In the genomic region with DNA sequence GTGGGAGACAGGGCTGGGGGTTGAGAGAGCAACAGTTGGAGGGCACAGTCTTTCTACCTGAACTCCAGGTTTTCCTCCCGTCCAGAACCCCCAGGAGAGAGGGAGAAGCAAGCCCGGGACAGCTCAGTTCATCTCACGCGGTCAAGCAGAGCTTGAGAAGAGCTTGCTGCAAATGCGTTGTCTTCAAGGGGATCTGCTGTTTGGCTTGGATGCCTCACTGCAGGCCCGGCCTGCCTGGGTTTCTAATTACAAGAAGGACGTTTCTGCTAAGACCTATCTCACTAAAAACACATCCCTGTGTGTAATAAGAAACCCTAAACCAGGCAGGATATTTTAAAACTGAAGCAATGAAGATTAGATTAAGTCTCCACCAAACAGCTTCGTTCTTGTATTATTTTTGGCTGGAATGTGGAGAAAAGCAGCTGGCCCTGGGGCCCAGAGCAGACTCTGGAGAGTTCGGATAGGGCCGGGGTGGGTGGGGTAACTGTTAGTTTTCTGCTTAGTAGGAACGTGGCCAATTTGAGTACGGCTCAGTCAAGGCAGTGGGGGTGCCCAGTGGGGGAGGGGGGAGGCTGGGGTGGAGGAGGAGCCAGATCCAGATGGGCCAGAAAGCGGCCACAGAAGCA, we compare ENCODE assay signal across 12 cellular contexts. TPM values are rescaled to one million over a fixed set of nuclear protein-coding genes. Genes with fewer than 3 reads are reported as not detected.
DNase-seq lines count a peak whose midpoint lies in the region; ATAC-seq and TF ChIP-seq lines count a peak whose summit lies in the region.
"Had no signal": no experiment of that assay in that cellular context is flagged by ENCODE, and none has a peak within 500 bp of the region (broad histone marks: within the 10 kb centered on the region; RNA-seq: fewer than 3 reads in every experiment).

No MANE protein-coding gene starts in this region.

- H4K12ac ChIP-seq in trophoblast cell (ENCODE audit: low read depth, low read length) = no peak overlapping the region

- H3K27ac ChIP-seq in SJCRH30 = peak overlapping the region; percentile 80
- H3K27ac ChIP-seq in fibroblast of lung (ENCODE audit: insufficient read depth, low read length) = peak overlapping the region; percentile 66
- H3K27ac ChIP-seq in mucosa of rectum (ENCODE audit: low read depth in 2 of 2, low read length in 2 of 2) = peak overlapping the region; percentile 31 to 52
- peak overlapping the region; percentile 65 to 88 for H3K27ac ChIP-seq in tibial artery
- no peak overlapping the region for H3K27ac ChIP-seq in trophoblast cell (ENCODE audit: low read depth, low read length)

- no peak overlapping the region for H2BK5ac ChIP-seq in trophoblast cell (ENCODE audit: low read depth, low read length, poor library complexity)

- H4K20me1 ChIP-seq in fibroblast of lung (ENCODE audit: control insufficient read depth, extremely low read depth, insufficient read depth, low read length) = no peaks in the 10 kb centered on the region

- peaks cover 8 to 19% of the 10 kb centered on the region in 2 donors for H3K4me1 Mint-ChIP-seq in natural killer cell

- DNase-seq in SJCRH30 (peak; percentile 78 to 88), fibroblast of lung (ENCODE audit: low read depth in 2 of 2) (peak; percentile 96 to 97), tibial artery (peak; percentile 56 to 84), C1 segment of cervical spinal cord (lab: John Stamatoyannopoulos, UW) (no peak), natural killer cell (no peak), trophoblast cell (no peak)
- DNase-seq in stimulated activated naive CD8-positive, alpha-beta T cell treated with anti-CD3 and anti-CD28 coated beads, Interleukin-15, Interleukin-2, amounts not matched to agents 100 U/mL and 50 U/mL, for 24 hours = no peak
- DNase-seq: activated CD8-positive, alpha-beta memory T cell treated with anti-CD3 and anti-CD28 coated beads, Interleukin-2, amount 50 U/mL, for 48 hours; DND-41; effector CD4-positive, alpha-beta T cell had no signal

- peaks cover 51 to 75% of the 10 kb centered on the region in 2 donors for H3K27me3 Mint-ChIP-seq in natural killer cell (ENCODE audit: low read depth in 2 of 2)

- no peak overlapping the region for H3K23ac ChIP-seq in trophoblast cell (ENCODE audit: low read length)

- no peak overlapping the region for H2BK12ac ChIP-seq in trophoblast cell (ENCODE audit: low read length)

- H2AK5ac ChIP-seq in trophoblast cell (ENCODE audit: low read length) = no peak overlapping the region

- H3K36me3 Mint-ChIP-seq in natural killer cell = no peaks in the 10 kb centered on the region

- H2AFZ ChIP-seq in fibroblast of lung (ENCODE audit: low read length) (peak overlapping the region; percentile 43), trophoblast cell (ENCODE audit: insufficient read depth, low read length, poor library complexity) (no peak overlapping the region)

- H3K14ac ChIP-seq in trophoblast cell (ENCODE audit: low read length) = no peak overlapping the region

- H3K9me3 ChIP-seq in SJCRH30 (replicated peaks) (no peaks in the 10 kb centered on the region), fibroblast of lung (ENCODE audit: control insufficient read depth, insufficient read depth, low read depth, low read length) (no peaks in the 10 kb centered on the region), mucosa of rectum (ENCODE audit: control insufficient read depth in 2 of 2, low read length in 2 of 2) (no peaks in the 10 kb centered on the region), tibial artery (no peaks in the 10 kb centered on the region), trophoblast cell (ENCODE audit: insufficient read depth, low read depth, low read length) (peaks cover 2% of the 10 kb centered on the region)

- H3K18ac ChIP-seq in trophoblast cell (ENCODE audit: low read length) = no peak overlapping the region

- H3K9ac ChIP-seq in fibroblast of lung (ENCODE audit: insufficient read depth, low read length) (peak overlapping the region; percentile 17), mucosa of rectum (ENCODE audit: low read depth in 1 of 2, low read length in 2 of 2) (no peak overlapping the region), trophoblast cell (ENCODE audit: low read length) (no peak overlapping the region)

- H3K4me3 ChIP-seq in SJCRH30 (peak overlapping the region; percentile 45), fibroblast of lung (replicated peaks in 1 of 4; ENCODE audit: control extremely low read depth in 1 of 4, insufficient read depth in 1 of 4, low read depth in 3 of 4, low read length in 4 of 4) (peak overlapping the region in 2 of 4 experiments; percentile 12 to 29), mucosa of rectum (ENCODE audit: low read length in 2 of 2) (no peak overlapping the region), tibial artery (peak overlapping the region; percentile 6 to 13), trophoblast cell (ENCODE audit: low read depth, low read length) (no peak overlapping the region)
- H3K4me3 ChIP-seq: lung had no signal

- ATAC-seq in stimulated activated naive CD8-positive, alpha-beta T cell treated with anti-CD3 and anti-CD28 coated beads, Interleukin-15, Interleukin-2, amounts not matched to agents 100 U/mL and 50 U/mL, for 24 hours = no peak
- ATAC-seq in natural killer cell = no peak

- no peak overlapping the region for H3K4ac ChIP-seq in trophoblast cell (ENCODE audit: low read depth, low read length)

- no peaks in the 10 kb centered on the region for H3K9me3 Mint-ChIP-seq in natural killer cell

- H3K79me1 ChIP-seq in trophoblast cell (ENCODE audit: low read length) = peaks cover 1% of the 10 kb centered on the region

- no peak overlapping the region for H2BK120ac ChIP-seq in trophoblast cell (ENCODE audit: insufficient read depth, low read length, poor library complexity)

- H4K91ac ChIP-seq in trophoblast cell (ENCODE audit: low read depth, low read length) = no peak overlapping the region

- H3K36me3 ChIP-seq in SJCRH30 = no peaks in the 10 kb centered on the region; the same call in 1 of the 2 replicates
- no peaks in the 10 kb centered on the region for H3K36me3 ChIP-seq in fibroblast of lung (ENCODE audit: control insufficient read depth, insufficient read depth, low read length)
- no peaks in the 10 kb centered on the region for H3K36me3 ChIP-seq in mucosa of rectum (ENCODE audit: control insufficient read depth in 2 of 2, insufficient read depth in 2 of 2, low read length in 2 of 2)
- no peaks in the 10 kb centered on the region for H3K36me3 ChIP-seq in tibial artery
- no peaks in the 10 kb centered on the region for H3K36me3 ChIP-seq in trophoblast cell (ENCODE audit: control insufficient read depth in 1 of 2, insufficient read depth in 2 of 2, low read length in 2 of 2)

- no peak overlapping the region for H3K4me3 Mint-ChIP-seq in natural killer cell

- H3K4me1 ChIP-seq in SJCRH30 = peaks cover 57% of the 10 kb centered on the region
- H3K4me1 ChIP-seq in fibroblast of lung (ENCODE audit: control insufficient read depth, extremely low read depth, insufficient read depth, low read length) = peaks cover 30% of the 10 kb centered on the region
- peaks cover 8% of the 10 kb centered on the region in 2 donors for H3K4me1 ChIP-seq in mucosa of rectum (ENCODE audit: control insufficient read depth in 2 of 2, insufficient read depth in 2 of 2, low read length in 2 of 2)
- H3K4me1 ChIP-seq in tibial artery = peaks cover 0 to 64% (median 42%) of the 10 kb centered on the region in 4 donors
- peaks cover 6 to 21% of the 10 kb centered on the region in 2 experiments for H3K4me1 ChIP-seq in trophoblast cell (ENCODE audit: control insufficient read depth in 1 of 2, insufficient read depth in 2 of 2, low read length in 2 of 2)

- no peak overlapping the region for H3K27ac Mint-ChIP-seq in natural killer cell

- TF ChIP-seq CTCF in fibroblast of lung (conservative IDR thresholded peaks at IDR 0.05 in 1 of 2, IDR thresholded peaks at IDR 0.05 in 1 of 2; ENCODE audit: low read depth in 1 of 2, low read length in 2 of 2) = no peak
- no peak for TF ChIP-seq CTCF in tibial artery (IDR thresholded peaks at IDR 0.05)
- no peak for TF ChIP-seq CTCF in natural killer cell (IDR thresholded peaks at IDR 0.05)

- H3K4me2 ChIP-seq in fibroblast of lung (ENCODE audit: extremely low read depth, insufficient read depth, low read length) = peak overlapping the region; percentile 61
- H3K4me2 ChIP-seq in trophoblast cell (ENCODE audit: low read length) = no peak overlapping the region

- peaks cover 3% of the 10 kb centered on the region for H3K79me2 ChIP-seq in fibroblast of lung (ENCODE audit: control insufficient read depth, insufficient read depth, low read length)
- H3K79me2 ChIP-seq in trophoblast cell (ENCODE audit: control insufficient read depth, insufficient read depth, low read length, poor library complexity) = no peaks in the 10 kb centered on the region

- H3K27me3 ChIP-seq in SJCRH30 (no peaks in the 10 kb centered on the region), fibroblast of lung (ENCODE audit: control insufficient read depth, insufficient read depth, low read length) (peaks cover 2% of the 10 kb centered on the region), mucosa of rectum (ENCODE audit: control insufficient read depth in 2 of 2, insufficient read depth in 2 of 2, low read length in 2 of 2) (peaks cover 21 to 38% of the 10 kb centered on the region in 2 donors), tibial artery (no peaks in the 10 kb centered on the region), trophoblast cell (ENCODE audit: insufficient read depth, low read length) (peaks cover 18% of the 10 kb centered on the region)

- no CpG with 5 or more reads among the region's 13 CpGs for WGBS in trophoblast cell (ENCODE audit: extremely low coverage, insufficient coverage, insufficient read length)

- no peak overlapping the region for H4K8ac ChIP-seq in trophoblast cell (ENCODE audit: low read depth, low read length)

- intact Hi-C loops in tibial artery (cut with DNase I; ENCODE audit: low total_unique reads) (no loop called here), natural killer cell (cut with micrococcal nuclease) (no loop called here)

RNA-seq across cellular contexts. Expression of a gene that starts 6.0 kb away (rescaled TPM):
- total RNA-seq in SJCRH30 (2014; rRNA removed; shearing (Covaris generic)) = 13.1 and 15.1 TPM in 2 replicates
- total RNA-seq in fibroblast of lung (0.33 and 1.0 TPM in 2 replicates), natural killer cell (not detected)
- polyA plus RNA-seq in fibroblast of lung = 1.5 and 2.2 TPM in 2 replicates
- 1.2 and 3.7 TPM in 2 replicates for polyA plus RNA-seq in fibroblast of lung (2012)
- polyA minus RNA-seq in fibroblast of lung (ENCODE audit: low replicate concordance) = 4.9 and 7.3 TPM in 2 replicates
- 1.5 and 1.9 TPM in 2 replicates for polyA plus RNA-seq in trophoblast cell (2013)

RNA-seq across cellular contexts. Expression of a gene that starts 59.1 kb away (rescaled TPM):
- total RNA-seq in SJCRH30 (2014; rRNA removed; shearing (Covaris generic)) = 19.1 and 22.0 TPM in 2 replicates
- total RNA-seq in fibroblast of lung (28.0 and 31.9 TPM in 2 replicates), natural killer cell (10 to 100 TPM; 10.0 to 14.2 (median 12.1) TPM)
- polyA plus RNA-seq in fibroblast of lung = 33.9 and 34.8 TPM in 2 replicates
- 19.1 and 19.3 TPM in 2 replicates for polyA plus RNA-seq in fibroblast of lung (2012)
- 14.9 and 15.6 TPM in 2 replicates for polyA minus RNA-seq in fibroblast of lung (ENCODE audit: low replicate concordance)
- polyA plus RNA-seq in trophoblast cell (2013) = 5.1 and 5.5 TPM in 2 replicates

Comparison
In these comparisons a context has a peak if more than half of its experiments do, and no peak if none do; other contexts are left out.
1. DNase-seq: peak in SJCRH30 (2 of 2), fibroblast of lung (2 of 2) and tibial artery (2 of 2); none in C1 segment of cervical spinal cord (0 of 14), stimulated activated naive CD8-positive, alpha-beta T cell treated with anti-CD3 and anti-CD28 coated beads, Interleukin-15, Interleukin-2, amounts not matched to agents 100 U/mL and 50 U/mL, for 24 hours (single experiment), natural killer cell (single experiment) and trophoblast cell (0 of 2).
2. H3K4me3 ChIP-seq: peak in SJCRH30 (single experiment) and tibial artery (2 of 2); none in mucosa of rectum (0 of 2) and trophoblast cell (single experiment).